1 cellular context compared by ENCODE assay signal in the genomic region with DNA sequence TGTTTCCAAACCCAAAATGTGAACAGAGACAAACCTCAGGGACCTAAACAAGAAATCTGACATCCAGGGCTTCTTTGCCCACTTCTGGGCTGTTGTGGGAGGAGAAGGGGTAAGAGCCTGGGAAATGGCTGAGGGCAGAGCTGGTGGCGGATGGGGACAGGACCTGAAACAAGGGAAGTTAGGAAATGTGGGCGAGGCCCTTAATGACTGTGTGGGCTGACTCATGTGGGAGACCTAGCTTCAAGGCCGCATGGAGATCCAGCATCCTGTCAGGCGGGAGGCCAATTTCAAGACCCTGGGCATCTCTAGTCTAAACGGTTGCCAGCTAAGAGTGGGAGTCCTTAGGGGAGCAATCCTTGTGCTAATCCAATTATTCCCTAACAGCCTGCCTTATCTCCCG.
TF ChIP-seq lines count a peak whose summit lies in the region.

No MANE protein-coding gene starts in this region.

TF ChIP-seq in HepG2, 621 proteins besides CTCF, POLR2A, EP300 and RAD21 (continued from another document and continues in another):
- 0 out of 2 replicates have a peak, but pooled peaks have one; percentile 18 for TF ChIP-seq SOX13 (IDR thresholded peaks at IDR 0.05)
- TF ChIP-seq SOX13 (CRISPR knock-in tag; conservative IDR thresholded peaks at IDR 0.05 in 1 of 2, IDR thresholded peaks at IDR 0.05 in 1 of 2), result peak in 1 of 2 experiments; percentile 47; a peak in 1 of 4 replicates
- no peak for TF ChIP-seq ZFP62 (CRISPR knock-in tag; IDR thresholded peaks at IDR 0.05)
- no peak for TF ChIP-seq GTF2F1 (IDR thresholded peaks at IDR 0.05; ENCODE audit: low read length)
- no peak for TF ChIP-seq MIER3 (CRISPR knock-in tag; IDR thresholded peaks at IDR 0.05; ENCODE audit: borderline replicate concordance)
- TF ChIP-seq ZBTB3 (CRISPR knock-in tag; IDR thresholded peaks at IDR 0.05; ENCODE audit: borderline replicate concordance, low read depth), result no peak
- TF ChIP-seq ZNF703 (CRISPR knock-in tag; IDR thresholded peaks at IDR 0.05; ENCODE audit: borderline replicate concordance), result no peak
- no peak for TF ChIP-seq PHF5A (CRISPR knock-in tag; IDR thresholded peaks at IDR 0.05; ENCODE audit: low read depth, unreplicated experiment)
- TF ChIP-seq, protein P1, sequence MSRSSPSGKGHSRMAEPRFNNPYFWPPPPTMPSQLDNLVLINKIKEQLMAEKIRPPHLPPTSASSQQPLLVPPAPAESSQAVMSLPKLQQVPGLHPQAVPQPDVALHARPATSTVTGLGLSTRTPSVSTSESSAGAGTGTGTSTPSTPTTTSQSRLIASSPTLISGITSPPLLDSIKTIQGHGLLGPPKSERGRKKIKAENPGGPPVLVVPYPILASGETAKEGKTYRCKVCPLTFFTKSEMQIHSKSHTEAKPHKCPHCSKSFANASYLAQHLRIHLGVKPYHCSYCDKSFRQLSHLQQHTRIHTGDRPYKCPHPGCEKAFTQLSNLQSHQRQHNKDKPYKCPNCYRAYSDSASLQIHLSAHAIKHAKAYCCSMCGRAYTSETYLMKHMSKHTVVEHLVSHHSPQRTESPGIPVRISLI (CRISPR knock-in tag; IDR thresholded peaks at IDR 0.05; ENCODE audit: borderline replicate concordance), result no peak
- TF ChIP-seq ZNF629 (CRISPR knock-in tag; conservative IDR thresholded peaks at IDR 0.05), result no peak
- TF ChIP-seq ZSCAN29 (CRISPR knock-in tag; conservative IDR thresholded peaks at IDR 0.05), result no peak
- peak; percentile 94 for TF ChIP-seq FOSL2 (CRISPR knock-in tag; IDR thresholded peaks at IDR 0.05)
- no peak for TF ChIP-seq LCORL (IDR thresholded peaks at IDR 0.05)
- no peak for TF ChIP-seq LCORL (CRISPR knock-in tag; IDR thresholded peaks at IDR 0.05)
- TF ChIP-seq, protein P2, sequence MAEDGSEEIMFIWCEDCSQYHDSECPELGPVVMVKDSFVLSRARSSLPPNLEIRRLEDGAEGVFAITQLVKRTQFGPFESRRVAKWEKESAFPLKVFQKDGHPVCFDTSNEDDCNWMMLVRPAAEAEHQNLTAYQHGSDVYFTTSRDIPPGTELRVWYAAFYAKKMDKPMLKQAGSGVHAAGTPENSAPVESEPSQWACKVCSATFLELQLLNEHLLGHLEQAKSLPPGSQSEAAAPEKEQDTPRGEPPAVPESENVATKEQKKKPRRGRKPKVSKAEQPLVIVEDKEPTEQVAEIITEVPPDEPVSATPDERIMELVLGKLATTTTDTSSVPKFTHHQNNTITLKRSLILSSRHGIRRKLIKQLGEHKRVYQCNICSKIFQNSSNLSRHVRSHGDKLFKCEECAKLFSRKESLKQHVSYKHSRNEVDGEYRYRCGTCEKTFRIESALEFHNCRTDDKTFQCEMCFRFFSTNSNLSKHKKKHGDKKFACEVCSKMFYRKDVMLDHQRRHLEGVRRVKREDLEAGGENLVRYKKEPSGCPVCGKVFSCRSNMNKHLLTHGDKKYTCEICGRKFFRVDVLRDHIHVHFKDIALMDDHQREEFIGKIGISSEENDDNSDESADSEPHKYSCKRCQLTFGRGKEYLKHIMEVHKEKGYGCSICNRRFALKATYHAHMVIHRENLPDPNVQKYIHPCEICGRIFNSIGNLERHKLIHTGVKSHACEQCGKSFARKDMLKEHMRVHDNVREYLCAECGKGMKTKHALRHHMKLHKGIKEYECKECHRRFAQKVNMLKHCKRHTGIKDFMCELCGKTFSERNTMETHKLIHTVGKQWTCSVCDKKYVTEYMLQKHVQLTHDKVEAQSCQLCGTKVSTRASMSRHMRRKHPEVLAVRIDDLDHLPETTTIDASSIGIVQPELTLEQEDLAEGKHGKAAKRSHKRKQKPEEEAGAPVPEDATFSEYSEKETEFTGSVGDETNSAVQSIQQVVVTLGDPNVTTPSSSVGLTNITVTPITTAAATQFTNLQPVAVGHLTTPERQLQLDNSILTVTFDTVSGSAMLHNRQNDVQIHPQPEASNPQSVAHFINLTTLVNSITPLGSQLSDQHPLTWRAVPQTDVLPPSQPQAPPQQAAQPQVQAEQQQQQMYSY (CRISPR knock-in tag; IDR thresholded peaks at IDR 0.05), result no peak
- TF ChIP-seq HIVEP1 (CRISPR knock-in tag; IDR thresholded peaks at IDR 0.05), result no peak
- TF ChIP-seq, protein P3, sequence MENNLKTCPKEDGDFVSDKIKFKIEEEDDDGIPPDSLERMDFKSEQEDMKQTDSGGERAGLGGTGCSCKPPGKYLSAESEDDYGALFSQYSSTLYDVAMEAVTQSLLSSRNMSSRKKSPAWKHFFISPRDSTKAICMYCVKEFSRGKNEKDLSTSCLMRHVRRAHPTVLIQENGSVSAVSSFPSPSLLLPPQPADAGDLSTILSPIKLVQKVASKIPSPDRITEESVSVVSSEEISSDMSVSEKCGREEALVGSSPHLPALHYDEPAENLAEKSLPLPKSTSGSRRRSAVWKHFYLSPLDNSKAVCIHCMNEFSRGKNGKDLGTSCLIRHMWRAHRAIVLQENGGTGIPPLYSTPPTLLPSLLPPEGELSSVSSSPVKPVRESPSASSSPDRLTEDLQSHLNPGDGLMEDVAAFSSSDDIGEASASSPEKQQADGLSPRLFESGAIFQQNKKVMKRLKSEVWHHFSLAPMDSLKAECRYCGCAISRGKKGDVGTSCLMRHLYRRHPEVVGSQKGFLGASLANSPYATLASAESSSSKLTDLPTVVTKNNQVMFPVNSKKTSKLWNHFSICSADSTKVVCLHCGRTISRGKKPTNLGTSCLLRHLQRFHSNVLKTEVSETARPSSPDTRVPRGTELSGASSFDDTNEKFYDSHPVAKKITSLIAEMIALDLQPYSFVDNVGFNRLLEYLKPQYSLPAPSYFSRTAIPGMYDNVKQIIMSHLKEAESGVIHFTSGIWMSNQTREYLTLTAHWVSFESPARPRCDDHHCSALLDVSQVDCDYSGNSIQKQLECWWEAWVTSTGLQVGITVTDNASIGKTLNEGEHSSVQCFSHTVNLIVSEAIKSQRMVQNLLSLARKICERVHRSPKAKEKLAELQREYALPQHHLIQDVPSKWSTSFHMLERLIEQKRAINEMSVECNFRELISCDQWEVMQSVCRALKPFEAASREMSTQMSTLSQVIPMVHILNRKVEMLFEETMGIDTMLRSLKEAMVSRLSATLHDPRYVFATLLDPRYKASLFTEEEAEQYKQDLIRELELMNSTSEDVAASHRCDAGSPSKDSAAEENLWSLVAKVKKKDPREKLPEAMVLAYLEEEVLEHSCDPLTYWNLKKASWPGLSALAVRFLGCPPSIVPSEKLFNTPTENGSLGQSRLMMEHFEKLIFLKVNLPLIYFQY (CRISPR knock-in tag; IDR thresholded peaks at IDR 0.05; ENCODE audit: borderline replicate concordance), result no peak
- no peak for TF ChIP-seq ZC3H13 (CRISPR knock-in tag; IDR thresholded peaks at IDR 0.05)
- 0 out of 2 replicates have a peak, but pooled peaks have one; percentile 16 for TF ChIP-seq ZNF670 (CRISPR knock-in tag; IDR thresholded peaks at IDR 0.05; ENCODE audit: borderline replicate concordance)
- TF ChIP-seq, protein P4, sequence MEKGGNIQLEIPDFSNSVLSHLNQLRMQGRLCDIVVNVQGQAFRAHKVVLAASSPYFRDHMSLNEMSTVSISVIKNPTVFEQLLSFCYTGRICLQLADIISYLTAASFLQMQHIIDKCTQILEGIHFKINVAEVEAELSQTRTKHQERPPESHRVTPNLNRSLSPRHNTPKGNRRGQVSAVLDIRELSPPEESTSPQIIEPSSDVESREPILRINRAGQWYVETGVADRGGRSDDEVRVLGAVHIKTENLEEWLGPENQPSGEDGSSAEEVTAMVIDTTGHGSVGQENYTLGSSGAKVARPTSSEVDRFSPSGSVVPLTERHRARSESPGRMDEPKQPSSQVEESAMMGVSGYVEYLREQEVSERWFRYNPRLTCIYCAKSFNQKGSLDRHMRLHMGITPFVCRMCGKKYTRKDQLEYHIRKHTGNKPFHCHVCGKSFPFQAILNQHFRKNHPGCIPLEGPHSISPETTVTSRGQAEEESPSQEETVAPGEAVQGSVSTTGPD (CRISPR knock-in tag; IDR thresholded peaks at IDR 0.05), result no peak
- no peak for TF ChIP-seq ZNF7 (CRISPR knock-in tag; IDR thresholded peaks at IDR 0.05)
- TF ChIP-seq, protein P5, sequence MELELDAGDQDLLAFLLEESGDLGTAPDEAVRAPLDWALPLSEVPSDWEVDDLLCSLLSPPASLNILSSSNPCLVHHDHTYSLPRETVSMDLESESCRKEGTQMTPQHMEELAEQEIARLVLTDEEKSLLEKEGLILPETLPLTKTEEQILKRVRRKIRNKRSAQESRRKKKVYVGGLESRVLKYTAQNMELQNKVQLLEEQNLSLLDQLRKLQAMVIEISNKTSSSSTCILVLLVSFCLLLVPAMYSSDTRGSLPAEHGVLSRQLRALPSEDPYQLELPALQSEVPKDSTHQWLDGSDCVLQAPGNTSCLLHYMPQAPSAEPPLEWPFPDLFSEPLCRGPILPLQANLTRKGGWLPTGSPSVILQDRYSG (CRISPR knock-in tag; IDR thresholded peaks at IDR 0.05), result no peak
- no peak for TF ChIP-seq ZFAT (CRISPR knock-in tag; conservative IDR thresholded peaks at IDR 0.05)
- TF ChIP-seq, protein P6, sequence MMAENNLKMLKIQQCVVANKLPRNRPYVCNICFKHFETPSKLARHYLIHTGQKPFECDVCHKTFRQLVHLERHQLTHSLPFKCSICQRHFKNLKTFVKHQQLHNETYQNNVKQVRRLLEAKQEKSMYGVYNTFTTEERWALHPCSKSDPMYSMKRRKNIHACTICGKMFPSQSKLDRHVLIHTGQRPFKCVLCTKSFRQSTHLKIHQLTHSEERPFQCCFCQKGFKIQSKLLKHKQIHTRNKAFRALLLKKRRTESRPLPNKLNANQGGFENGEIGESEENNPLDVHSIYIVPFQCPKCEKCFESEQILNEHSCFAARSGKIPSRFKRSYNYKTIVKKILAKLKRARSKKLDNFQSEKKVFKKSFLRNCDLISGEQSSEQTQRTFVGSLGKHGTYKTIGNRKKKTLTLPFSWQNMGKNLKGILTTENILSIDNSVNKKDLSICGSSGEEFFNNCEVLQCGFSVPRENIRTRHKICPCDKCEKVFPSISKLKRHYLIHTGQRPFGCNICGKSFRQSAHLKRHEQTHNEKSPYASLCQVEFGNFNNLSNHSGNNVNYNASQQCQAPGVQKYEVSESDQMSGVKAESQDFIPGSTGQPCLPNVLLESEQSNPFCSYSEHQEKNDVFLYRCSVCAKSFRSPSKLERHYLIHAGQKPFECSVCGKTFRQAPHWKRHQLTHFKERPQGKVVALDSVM (CRISPR knock-in tag; IDR thresholded peaks at IDR 0.05), result no peak
- no peak for TF ChIP-seq ZNF766 (CRISPR knock-in tag; IDR thresholded peaks at IDR 0.05; ENCODE audit: borderline replicate concordance)
- no peak for TF ChIP-seq ZNF768 (CRISPR knock-in tag; IDR thresholded peaks at IDR 0.05)
- 0 out of 2 replicates have a peak, but pooled peaks have one; percentile 18 for TF ChIP-seq RCOR2 (CRISPR knock-in tag; IDR thresholded peaks at IDR 0.05)
- no peak for TF ChIP-seq ZFP37 (CRISPR knock-in tag; IDR thresholded peaks at IDR 0.05; ENCODE audit: borderline replicate concordance)
- no peak for TF ChIP-seq SYNCRIP (IDR thresholded peaks at IDR 0.05; ENCODE audit: insufficient read depth, low read depth, low read length)
- TF ChIP-seq, protein P7, sequence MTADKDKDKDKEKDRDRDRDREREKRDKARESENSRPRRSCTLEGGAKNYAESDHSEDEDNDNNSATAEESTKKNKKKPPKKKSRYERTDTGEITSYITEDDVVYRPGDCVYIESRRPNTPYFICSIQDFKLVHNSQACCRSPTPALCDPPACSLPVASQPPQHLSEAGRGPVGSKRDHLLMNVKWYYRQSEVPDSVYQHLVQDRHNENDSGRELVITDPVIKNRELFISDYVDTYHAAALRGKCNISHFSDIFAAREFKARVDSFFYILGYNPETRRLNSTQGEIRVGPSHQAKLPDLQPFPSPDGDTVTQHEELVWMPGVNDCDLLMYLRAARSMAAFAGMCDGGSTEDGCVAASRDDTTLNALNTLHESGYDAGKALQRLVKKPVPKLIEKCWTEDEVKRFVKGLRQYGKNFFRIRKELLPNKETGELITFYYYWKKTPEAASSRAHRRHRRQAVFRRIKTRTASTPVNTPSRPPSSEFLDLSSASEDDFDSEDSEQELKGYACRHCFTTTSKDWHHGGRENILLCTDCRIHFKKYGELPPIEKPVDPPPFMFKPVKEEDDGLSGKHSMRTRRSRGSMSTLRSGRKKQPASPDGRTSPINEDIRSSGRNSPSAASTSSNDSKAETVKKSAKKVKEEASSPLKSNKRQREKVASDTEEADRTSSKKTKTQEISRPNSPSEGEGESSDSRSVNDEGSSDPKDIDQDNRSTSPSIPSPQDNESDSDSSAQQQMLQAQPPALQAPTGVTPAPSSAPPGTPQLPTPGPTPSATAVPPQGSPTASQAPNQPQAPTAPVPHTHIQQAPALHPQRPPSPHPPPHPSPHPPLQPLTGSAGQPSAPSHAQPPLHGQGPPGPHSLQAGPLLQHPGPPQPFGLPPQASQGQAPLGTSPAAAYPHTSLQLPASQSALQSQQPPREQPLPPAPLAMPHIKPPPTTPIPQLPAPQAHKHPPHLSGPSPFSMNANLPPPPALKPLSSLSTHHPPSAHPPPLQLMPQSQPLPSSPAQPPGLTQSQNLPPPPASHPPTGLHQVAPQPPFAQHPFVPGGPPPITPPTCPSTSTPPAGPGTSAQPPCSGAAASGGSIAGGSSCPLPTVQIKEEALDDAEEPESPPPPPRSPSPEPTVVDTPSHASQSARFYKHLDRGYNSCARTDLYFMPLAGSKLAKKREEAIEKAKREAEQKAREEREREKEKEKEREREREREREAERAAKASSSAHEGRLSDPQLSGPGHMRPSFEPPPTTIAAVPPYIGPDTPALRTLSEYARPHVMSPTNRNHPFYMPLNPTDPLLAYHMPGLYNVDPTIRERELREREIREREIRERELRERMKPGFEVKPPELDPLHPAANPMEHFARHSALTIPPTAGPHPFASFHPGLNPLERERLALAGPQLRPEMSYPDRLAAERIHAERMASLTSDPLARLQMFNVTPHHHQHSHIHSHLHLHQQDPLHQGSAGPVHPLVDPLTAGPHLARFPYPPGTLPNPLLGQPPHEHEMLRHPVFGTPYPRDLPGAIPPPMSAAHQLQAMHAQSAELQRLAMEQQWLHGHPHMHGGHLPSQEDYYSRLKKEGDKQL (CRISPR knock-in tag; IDR thresholded peaks at IDR 0.05; ENCODE audit: low read depth), result no peak
- TF ChIP-seq, protein P8, sequence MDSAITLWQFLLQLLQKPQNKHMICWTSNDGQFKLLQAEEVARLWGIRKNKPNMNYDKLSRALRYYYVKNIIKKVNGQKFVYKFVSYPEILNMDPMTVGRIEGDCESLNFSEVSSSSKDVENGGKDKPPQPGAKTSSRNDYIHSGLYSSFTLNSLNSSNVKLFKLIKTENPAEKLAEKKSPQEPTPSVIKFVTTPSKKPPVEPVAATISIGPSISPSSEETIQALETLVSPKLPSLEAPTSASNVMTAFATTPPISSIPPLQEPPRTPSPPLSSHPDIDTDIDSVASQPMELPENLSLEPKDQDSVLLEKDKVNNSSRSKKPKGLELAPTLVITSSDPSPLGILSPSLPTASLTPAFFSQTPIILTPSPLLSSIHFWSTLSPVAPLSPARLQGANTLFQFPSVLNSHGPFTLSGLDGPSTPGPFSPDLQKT (CRISPR knock-in tag; IDR thresholded peaks at IDR 0.05; ENCODE audit: borderline replicate concordance), result no peak
- no peak for TF ChIP-seq ONECUT2 (CRISPR knock-in tag; IDR thresholded peaks at IDR 0.05)
- TF ChIP-seq FLYWCH1 (CRISPR knock-in tag; IDR thresholded peaks at IDR 0.05), result no peak
- TF ChIP-seq YEATS2 (CRISPR knock-in tag; IDR thresholded peaks at IDR 0.05; ENCODE audit: borderline replicate concordance), result no peak
- no peak for TF ChIP-seq ZNF607 (CRISPR knock-in tag; IDR thresholded peaks at IDR 0.05; ENCODE audit: borderline replicate concordance)
- TF ChIP-seq SRSF4 (IDR thresholded peaks at IDR 0.05; ENCODE audit: low read depth, low read length, poor library complexity, severe bottlenecking), result no peak
- no peak for TF ChIP-seq ZNF547 (CRISPR knock-in tag; IDR thresholded peaks at IDR 0.05)
- no peak for TF ChIP-seq SATB2 (CRISPR knock-in tag; IDR thresholded peaks at IDR 0.05)
- no peak for TF ChIP-seq PPARG (CRISPR knock-in tag; conservative IDR thresholded peaks at IDR 0.05)
- TF ChIP-seq TOPORS (CRISPR knock-in tag; IDR thresholded peaks at IDR 0.05), result no peak
- no peak for TF ChIP-seq NFE2 (CRISPR knock-in tag; IDR thresholded peaks at IDR 0.05)
- TF ChIP-seq HMG20A (CRISPR knock-in tag; IDR thresholded peaks at IDR 0.05; ENCODE audit: borderline replicate concordance), result no peak
- TF ChIP-seq PAF1 (CRISPR knock-in tag; IDR thresholded peaks at IDR 0.05), result no peak
- no peak for TF ChIP-seq ARNTL (CRISPR knock-in tag; IDR thresholded peaks at IDR 0.05)
- no peak for TF ChIP-seq ISX (CRISPR knock-in tag; conservative IDR thresholded peaks at IDR 0.05)
